13 cellular contexts compared by ENCODE assay signal in the genomic region with DNA sequence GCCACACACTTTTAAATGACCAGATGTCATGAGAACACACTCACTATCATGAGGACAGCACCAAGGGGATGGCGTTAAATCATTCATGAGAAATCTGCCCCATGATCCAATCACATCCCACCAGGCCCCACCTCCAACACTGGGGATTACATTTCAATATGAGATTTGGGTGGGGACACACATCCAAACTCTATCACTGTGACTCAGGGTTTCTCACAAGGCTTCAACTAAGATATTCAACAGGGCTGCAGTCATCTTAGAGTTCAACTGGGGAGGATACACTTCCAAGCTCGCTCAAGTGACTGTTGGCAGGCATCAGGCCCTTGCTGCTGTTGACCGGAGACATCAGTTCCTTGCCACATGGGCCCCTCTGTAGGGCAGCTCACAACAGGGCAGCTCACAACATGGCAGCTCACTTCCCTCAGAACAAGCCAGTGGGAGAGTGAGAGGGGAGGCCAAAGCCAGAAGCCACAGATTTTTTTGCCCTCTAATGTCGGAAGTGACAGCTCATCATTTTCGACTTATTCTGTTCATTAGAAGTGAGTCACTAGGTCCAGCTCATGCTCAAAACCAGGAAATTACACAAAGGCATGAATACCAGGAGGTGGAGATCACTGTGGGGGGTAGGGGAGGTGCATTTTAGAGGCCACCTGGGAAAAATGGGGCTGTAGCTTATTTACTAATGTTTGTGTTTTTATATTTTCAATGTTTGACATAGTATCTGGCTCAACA. TPM values are rescaled to one million over a fixed set of nuclear protein-coding genes. Genes with fewer than 3 reads are reported as not detected.
DNase-seq lines count a peak whose midpoint lies in the region; FAIRE-seq and TF ChIP-seq lines count a peak whose summit lies in the region.
"Had no signal": no experiment of that assay in that cellular context is flagged by ENCODE, and none has a peak within 500 bp of the region (broad histone marks: within the 10 kb centered on the region; RNA-seq: fewer than 3 reads in every experiment).

No MANE protein-coding gene starts in this region.

- H3K4me1 Mint-ChIP-seq in neural crest cell, result no peaks in the 10 kb centered on the region

- H3K27ac Mint-ChIP-seq in neural crest cell (ENCODE audit: unreplicated experiment), result peak overlapping the region; percentile 74

- no peaks in the 10 kb centered on the region for H3K9me3 Mint-ChIP-seq in neural crest cell

- H3K4me3 ChIP-seq in BJ (ENCODE audit: low read depth, low read length) (no peak overlapping the region), bronchial epithelial cell (ENCODE audit: low read depth, low read length) (no peak overlapping the region)

- DNase-seq in BJ (ENCODE audit: low read depth) (peak; percentile 30), M059J (ENCODE audit: low read depth) (peak; percentile 99), bronchial epithelial cell (ENCODE audit: low read depth) (peak; percentile 98), neural crest cell (ENCODE audit: low read depth, low spot score) (no peak), HuH-7.5 (ENCODE audit: low spot score) (no peak), occipital lobe (lab: John Stamatoyannopoulos, UW) (no peak), NCI-H774 (lab: John Stamatoyannopoulos, UW) (no peak)
- DNase-seq in stimulated activated CD4-positive, alpha-beta T cell treated with anti-CD3 and anti-CD28 coated beads, Interleukin-1b, Interleukin-23, amount 100 ng/mL, for 48 hours, result no peak
- DNase-seq: aorta, head of caudate nucleus, NCI-H2171 treated with DMSO at 0.1 percent for 48 hours had no signal

- CTCF ChIA-PET in BJ (lab: Yijun Ruan, JAX), result interaction anchor here (1.3 kb wide), 1 partner anchor 10 kb away, joined by 3 read pairs; no protein-coding TSS in a partner anchor

- FAIRE-seq in bronchial epithelial cell (lab: Jason Lieb, UNC), result no peak
- FAIRE-seq: D721Med had no signal

- H3K36me3 Mint-ChIP-seq in neural crest cell (ENCODE audit: low read depth), result no peaks in the 10 kb centered on the region

- H3K27me3 ChIP-seq in BJ (ENCODE audit: control insufficient read depth, insufficient read depth, low read length) (no peaks in the 10 kb centered on the region), bronchial epithelial cell (ENCODE audit: control insufficient read depth, insufficient read depth, low read length) (no peaks in the 10 kb centered on the region)

- H3K36me3 ChIP-seq in BJ (ENCODE audit: control insufficient read depth, insufficient read depth, low read length) (no peaks in the 10 kb centered on the region), bronchial epithelial cell (ENCODE audit: control insufficient read depth, insufficient read depth, low read length) (no peaks in the 10 kb centered on the region)

- H3K4me3 Mint-ChIP-seq in neural crest cell, result no peak overlapping the region

- no peak for TF ChIP-seq CTCF in BJ (IDR thresholded peaks at IDR 0.05; ENCODE audit: insufficient read depth, low read depth, low read length)
- TF ChIP-seq CTCF in bronchial epithelial cell (IDR thresholded peaks at IDR 0.05; ENCODE audit: insufficient read depth, low read length, severe bottlenecking), result no peak
- TF ChIP-seq CTCF in neural crest cell (conservative IDR thresholded peaks at IDR 0.05), result no peak

- H3K27me3 Mint-ChIP-seq in neural crest cell (ENCODE audit: low read depth), result no peaks in the 10 kb centered on the region

- POLR2A ChIA-PET in BJ (lab: Charles Lee), result no interaction called here

RNA-seq across cellular contexts. Expression of a gene that starts 50.8 kb away (rescaled TPM):
- 0.10 and 0.22 TPM in 2 replicates for polyA plus RNA-seq in BJ (2011; rRNA removed)
- 0.14 TPM in 1 of 2 replicates, not detected in the other for polyA minus RNA-seq in BJ (2011; rRNA and poly(A)+ RNA removed)
- total RNA-seq in M059J (2014; rRNA removed; shearing (Covaris generic)), result 7.5 and 8.1 TPM in 2 replicates
- total RNA-seq in bronchial epithelial cell (47.4 and 82.1 TPM in 2 replicates), neural crest cell (0.27 and 0.56 TPM in 2 replicates), occipital lobe (not detected)
- total RNA-seq: mononuclear cell had no signal

Comparison
In these comparisons a context has a peak if more than half of its experiments do, and no peak if none do; other contexts are left out.
1. DNase-seq: peak in BJ (single experiment), M059J (single experiment) and bronchial epithelial cell (single experiment); none in neural crest cell (single experiment), stimulated activated CD4-positive, alpha-beta T cell treated with anti-CD3 and anti-CD28 coated beads, Interleukin-1b, Interleukin-23, amount 100 ng/mL, for 48 hours (single experiment), HuH-7.5 (single experiment), occipital lobe (single experiment) and NCI-H774 (single experiment).